12 cellular contexts compared by ENCODE assay signal in the genomic region with DNA sequence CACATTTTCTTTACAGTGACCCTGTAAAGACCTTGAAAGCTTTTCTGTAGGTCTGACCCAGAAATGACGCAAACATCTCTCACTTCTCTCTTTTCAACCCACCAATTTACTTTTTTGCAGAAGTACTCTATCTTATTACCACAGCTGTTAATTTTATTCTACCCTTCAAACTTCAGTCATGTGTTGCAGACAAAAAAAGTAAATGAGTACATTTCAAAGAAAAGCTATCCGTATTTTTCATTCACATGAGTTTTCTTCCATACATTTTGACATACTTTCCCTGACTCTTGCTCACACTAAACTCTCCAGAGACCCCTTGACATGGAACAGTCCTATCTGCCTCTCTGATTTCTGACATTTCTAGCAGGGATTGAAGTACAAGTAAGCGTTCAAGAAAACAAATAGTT. TPM values are rescaled to one million over a fixed set of nuclear protein-coding genes. Genes with fewer than 3 reads are reported as not detected.
A peak's percentile ranks its signal among the peaks of the same experiment; 100 is the strongest.
DNase-seq lines count a peak whose midpoint lies in the region; ATAC-seq and TF ChIP-seq lines count a peak whose summit lies in the region.
"Had no signal": no experiment of that assay in that cellular context is flagged by ENCODE, and none has a peak within 500 bp of the region (broad histone marks: within the 10 kb centered on the region; RNA-seq: fewer than 3 reads in every experiment).

No MANE protein-coding gene starts in this region.

- peaks cover 5% of the 10 kb centered on the region for H3K9me3 Mint-ChIP-seq in neural crest cell

- peak overlapping the region; percentile 44; the same call in 1 of the 2 replicates for H3K4me3 ChIP-seq in Karpas-422 (ENCODE audit: low read length)
- H3K4me3 ChIP-seq in thyroid gland (replicated peaks in 1 of 3), result no peak overlapping the region
- H3K4me3 ChIP-seq: gastroesophageal sphincter had no signal

- no peak for TF ChIP-seq POLR2A in thyroid gland (IDR thresholded peaks at IDR 0.05)

- H3K27ac ChIP-seq in Karpas-422 (ENCODE audit: low read length) (peak overlapping the region; percentile 93), thyroid gland (no peak overlapping the region)
- H3K27ac ChIP-seq: gastroesophageal sphincter, VCaP had no signal

- H3K9me3 ChIP-seq in Karpas-422 (ENCODE audit: low read length) (no peaks in the 10 kb centered on the region), thyroid gland (no peaks in the 10 kb centered on the region)
- H3K9me3 ChIP-seq: gastroesophageal sphincter had no signal

- intact Hi-C loops in thyroid gland (cut with DNase I), result no loop called here

- H3K36me3 ChIP-seq in Karpas-422 (ENCODE audit: insufficient read depth, low read length) (no peaks in the 10 kb centered on the region), thyroid gland (no peaks in the 10 kb centered on the region)
- H3K36me3 ChIP-seq: gastroesophageal sphincter had no signal

- peaks cover 46% of the 10 kb centered on the region for H3K4me1 ChIP-seq in Karpas-422 (ENCODE audit: low read length)
- peaks cover 0 to 15% of the 10 kb centered on the region in 2 donors for H3K4me1 ChIP-seq in thyroid gland
- H3K4me1 ChIP-seq: gastroesophageal sphincter had no signal

- peaks cover 7% of the 10 kb centered on the region for H3K36me3 Mint-ChIP-seq in neural crest cell (ENCODE audit: low read depth)

- H3K79me2 ChIP-seq in Karpas-422 (ENCODE audit: low read length), result 0 out of 2 replicates have a peak, but pooled peaks cover 4% of the 10 kb centered on the region

- peak overlapping the region; percentile 81 for H3K4me2 ChIP-seq in Karpas-422 (ENCODE audit: low read depth, low read length, poor library complexity, severe bottlenecking)

- H3K27me3 Mint-ChIP-seq in neural crest cell (ENCODE audit: low read depth), result no peaks in the 10 kb centered on the region

- WGBS in thyroid gland, 2 donors, result 51 to 52% methylated on average over 3 of the region's 3 CpGs

- TF ChIP-seq CTCF in neural crest cell (conservative IDR thresholded peaks at IDR 0.05) (no peak), thyroid gland (IDR thresholded peaks at IDR 0.05) (no peak)

- H3K4me1 Mint-ChIP-seq in neural crest cell, result peaks cover 46% of the 10 kb centered on the region

- ATAC-seq in GM18909 (IDR thresholded peaks at IDR 0.05; ENCODE audit: poor library complexity, unreplicated experiment), result peak; percentile 99
- peak; percentile 99 for ATAC-seq in HG02763 (IDR thresholded peaks at IDR 0.05; ENCODE audit: unreplicated experiment)
- ATAC-seq: gastroesophageal sphincter had no signal

- H2AFZ ChIP-seq in Karpas-422 (ENCODE audit: low read length), result no peak overlapping the region

- no peak overlapping the region for H3K4me3 Mint-ChIP-seq in neural crest cell

- H4K20me1 ChIP-seq in Karpas-422 (ENCODE audit: insufficient read depth, low read depth, low read length), result no peaks in the 10 kb centered on the region

- H3K9me2 ChIP-seq in Karpas-422 (replicated peaks; ENCODE audit: insufficient read depth, low read length), result no peaks in the 10 kb centered on the region

- peak overlapping the region; percentile 24 for H3K27ac Mint-ChIP-seq in neural crest cell (ENCODE audit: unreplicated experiment)

- DNase-seq in Karpas-422 (peak; percentile 91), neural crest cell (ENCODE audit: low read depth, low spot score) (no peak), A172 (ENCODE audit: low spot score) (no peak), C1 segment of cervical spinal cord (lab: John Stamatoyannopoulos, UW) (no peak), thyroid gland (no peak), NCI-H524 treated with DMSO at 0.1 percent for 48 hours (lab: John Stamatoyannopoulos, UW) (no peak)
- DNase-seq: anterior cingulate cortex, NCI-H1436 treated with DMSO at 0.1 percent for 48 hours had no signal

- no peaks in the 10 kb centered on the region for H3K27me3 ChIP-seq in Karpas-422 (ENCODE audit: low read length)
- H3K27me3 ChIP-seq in thyroid gland, result no peaks in the 10 kb centered on the region
- H3K27me3 ChIP-seq: gastroesophageal sphincter had no signal

- peak overlapping the region; percentile 38 for H3K9ac ChIP-seq in Karpas-422 (ENCODE audit: low read length)

RNA-seq across cellular contexts. Expression of gene SLC7A11, which starts 51.7 kb away (rescaled TPM):
- 12.1 and 24.0 TPM in 2 replicates for total RNA-seq in Karpas-422 (2014; rRNA removed; shearing (Covaris generic); ENCODE audit: low replicate concordance)
- 18.7 and 19.2 TPM in 2 replicates for total RNA-seq in neural crest cell
- 23.8 and 61.0 TPM in 2 replicates for total RNA-seq in A172 (2014; rRNA removed; shearing (Covaris generic))
- 10 to 100 TPM in 1 of 4 donors, 1 to 10 TPM in 3; 6.2 to 39.8 (median 8.8) TPM for total RNA-seq in thyroid gland
